11 cellular contexts compared by ENCODE assay signal in the genomic region with DNA sequence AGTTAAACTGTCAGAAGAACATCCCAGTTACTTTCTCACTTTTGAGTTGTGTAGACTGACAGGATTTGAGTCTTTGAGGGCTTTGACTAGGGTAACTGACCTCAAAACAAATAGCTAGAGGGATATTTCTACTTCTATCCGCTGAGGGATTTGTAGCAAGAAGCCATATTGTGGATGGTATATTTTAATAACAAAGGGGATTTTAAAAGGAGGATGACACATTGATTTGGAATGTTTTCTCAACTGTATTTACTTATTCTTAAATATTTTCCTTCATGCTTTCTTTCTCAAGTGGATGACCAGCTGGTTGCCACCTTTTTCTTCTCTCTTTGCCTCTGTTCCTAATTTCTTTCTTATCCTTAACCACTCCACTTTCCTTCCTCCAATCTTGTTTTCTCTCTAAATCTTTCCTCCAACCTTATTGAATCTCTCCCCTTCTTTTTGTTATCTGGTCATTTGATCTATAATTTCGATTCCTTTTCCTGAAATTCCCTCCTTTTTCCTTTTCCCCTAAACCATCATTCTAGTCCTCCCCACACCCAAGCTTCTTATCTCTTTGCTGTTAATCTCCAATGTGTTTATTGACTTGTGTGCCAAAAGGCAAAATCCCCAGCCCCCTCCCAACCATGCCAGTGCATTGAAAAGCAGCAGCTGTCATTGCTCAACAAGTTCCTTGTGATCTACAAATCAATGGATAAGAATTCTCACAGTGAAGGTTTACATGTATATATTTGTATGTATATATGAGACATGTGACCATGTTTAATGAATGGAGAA.
DNase-seq lines count a peak whose midpoint lies in the region; ATAC-seq, FAIRE-seq and TF ChIP-seq lines count a peak whose summit lies in the region.
"Had no signal": no experiment of that assay in that cellular context is flagged by ENCODE, and none has a peak within 500 bp of the region (broad histone marks: within the 10 kb centered on the region; RNA-seq: fewer than 3 reads in every experiment).

No MANE protein-coding gene starts in this region.

- H4K8ac ChIP-seq in trophoblast cell (ENCODE audit: low read depth, low read length), result no peak overlapping the region

- H4K20me1 ChIP-seq in fibroblast of lung (ENCODE audit: control insufficient read depth, extremely low read depth, insufficient read depth, low read length), result no peaks in the 10 kb centered on the region

- no peaks in the 10 kb centered on the region for H3K27me3 Mint-ChIP-seq in effector memory CD8-positive, alpha-beta T cell
- H3K27me3 Mint-ChIP-seq: T-helper 17 cell had no signal

- H3K9me3 Mint-ChIP-seq in effector memory CD8-positive, alpha-beta T cell, result no peaks in the 10 kb centered on the region

- no CpG with 5 or more reads among the region's 2 CpGs for WGBS in trophoblast cell (ENCODE audit: extremely low coverage, insufficient coverage, insufficient read length)

- TF ChIP-seq CTCF in RWPE2 (IDR thresholded peaks at IDR 0.05; ENCODE audit: poor library complexity, severe bottlenecking), result no peak
- no peak for TF ChIP-seq CTCF in fibroblast of lung (conservative IDR thresholded peaks at IDR 0.05 in 1 of 2, IDR thresholded peaks at IDR 0.05 in 1 of 2; ENCODE audit: low read depth in 1 of 2, low read length in 2 of 2)

- no peak overlapping the region for H3K14ac ChIP-seq in trophoblast cell (ENCODE audit: low read length)

- H3K4me1 ChIP-seq in RWPE2 (ENCODE audit: insufficient read depth, poor library complexity, severe bottlenecking), result peaks cover 33% of the 10 kb centered on the region
- peaks cover 15% of the 10 kb centered on the region for H3K4me1 ChIP-seq in fibroblast of lung (ENCODE audit: control insufficient read depth, extremely low read depth, insufficient read depth, low read length)
- peaks cover 0 to 8% of the 10 kb centered on the region in 2 experiments for H3K4me1 ChIP-seq in trophoblast cell (ENCODE audit: control insufficient read depth in 1 of 2, insufficient read depth in 2 of 2, low read length in 2 of 2)

- H3K27me3 ChIP-seq in RWPE2 (ENCODE audit: insufficient read depth, poor library complexity, severe bottlenecking), result no peaks in the 10 kb centered on the region
- no peaks in the 10 kb centered on the region for H3K27me3 ChIP-seq in fibroblast of lung (ENCODE audit: control insufficient read depth, insufficient read depth, low read length)
- no peaks in the 10 kb centered on the region for H3K27me3 ChIP-seq in trophoblast cell (ENCODE audit: insufficient read depth, low read length)

- no peak overlapping the region for H3K4ac ChIP-seq in trophoblast cell (ENCODE audit: low read depth, low read length)

- no peak overlapping the region for H4K12ac ChIP-seq in trophoblast cell (ENCODE audit: low read depth, low read length)

- H3K36me3 ChIP-seq in RWPE2 (ENCODE audit: low read depth) (no peaks in the 10 kb centered on the region), fibroblast of lung (ENCODE audit: control insufficient read depth, insufficient read depth, low read length) (no peaks in the 10 kb centered on the region), trophoblast cell (ENCODE audit: control insufficient read depth in 1 of 2, insufficient read depth in 2 of 2, low read length in 2 of 2) (no peaks in the 10 kb centered on the region)

- H3K23ac ChIP-seq in trophoblast cell (ENCODE audit: low read length), result no peak overlapping the region

- H4K91ac ChIP-seq in trophoblast cell (ENCODE audit: low read depth, low read length), result peak overlapping the region; percentile 40

- H2BK12ac ChIP-seq in trophoblast cell (ENCODE audit: low read length), result peak overlapping the region; percentile 97

- H2BK120ac ChIP-seq in trophoblast cell (ENCODE audit: insufficient read depth, low read length, poor library complexity), result no peak overlapping the region

- peak overlapping the region; percentile 80 for H2AK5ac ChIP-seq in trophoblast cell (ENCODE audit: low read length)

- no peaks in the 10 kb centered on the region for H3K79me2 ChIP-seq in fibroblast of lung (ENCODE audit: control insufficient read depth, insufficient read depth, low read length)
- H3K79me2 ChIP-seq in trophoblast cell (ENCODE audit: control insufficient read depth, insufficient read depth, low read length, poor library complexity), result no peaks in the 10 kb centered on the region

- TF ChIP-seq POLR2A in GM18505 (IDR thresholded peaks at IDR 0.05; ENCODE audit: borderline replicate concordance, extremely low read depth, insufficient read depth, insufficient read length), result no peak
- TF ChIP-seq POLR2A in GM12892 (IDR thresholded peaks at IDR 0.05; ENCODE audit: low read depth, low read length), result no peak

- H3K9me3 ChIP-seq in RWPE2 (ENCODE audit: severe bottlenecking) (no peaks in the 10 kb centered on the region), fibroblast of lung (ENCODE audit: control insufficient read depth, insufficient read depth, low read depth, low read length) (no peaks in the 10 kb centered on the region), trophoblast cell (ENCODE audit: insufficient read depth, low read depth, low read length) (no peaks in the 10 kb centered on the region)

- no peak overlapping the region for H2BK5ac ChIP-seq in trophoblast cell (ENCODE audit: low read depth, low read length, poor library complexity)

- H3K9ac ChIP-seq in fibroblast of lung (ENCODE audit: insufficient read depth, low read length) (no peak overlapping the region), trophoblast cell (ENCODE audit: low read length) (no peak overlapping the region)

- no peaks in the 10 kb centered on the region for H3K36me3 Mint-ChIP-seq in effector memory CD8-positive, alpha-beta T cell (ENCODE audit: insufficient read depth)

- H3K18ac ChIP-seq in trophoblast cell (ENCODE audit: low read length), result no peak overlapping the region

- peak; percentile 73 for DNase-seq in EL
- no peak for DNase-seq in RWPE2 (ENCODE audit: low spot score)
- peak; percentile 64 to 77 for DNase-seq in fibroblast of lung (ENCODE audit: low read depth in 2 of 2)
- no peak for DNase-seq in trophoblast cell
- no peak for DNase-seq in AML-193 (lab: John Stamatoyannopoulos, UW)
- DNase-seq in GM12892 (ENCODE audit: insufficient read length), result no peak
- no peak for DNase-seq in effector memory CD8-positive, alpha-beta T cell
- DNase-seq: caudate nucleus, NCI-H69, T-helper 17 cell had no signal

- H3K79me1 ChIP-seq in trophoblast cell (ENCODE audit: low read length), result peaks cover 9% of the 10 kb centered on the region

- H3K27ac Mint-ChIP-seq in effector memory CD8-positive, alpha-beta T cell, result no peak overlapping the region
- H3K27ac Mint-ChIP-seq: T-helper 17 cell had no signal

- H3K4me2 ChIP-seq in fibroblast of lung (ENCODE audit: extremely low read depth, insufficient read depth, low read length), result no peak overlapping the region
- H3K4me2 ChIP-seq in trophoblast cell (ENCODE audit: low read length), result no peak overlapping the region

- no peak overlapping the region for H2AFZ ChIP-seq in fibroblast of lung (ENCODE audit: low read length)
- no peak overlapping the region for H2AFZ ChIP-seq in trophoblast cell (ENCODE audit: insufficient read depth, low read length, poor library complexity)

- H3K27ac ChIP-seq in RWPE2 (ENCODE audit: poor library complexity, severe bottlenecking) (peak overlapping the region; percentile 92), fibroblast of lung (ENCODE audit: insufficient read depth, low read length) (peak overlapping the region; percentile 37), trophoblast cell (ENCODE audit: low read depth, low read length) (no peak overlapping the region)

- no peak for FAIRE-seq in GM12892 (lab: Jason Lieb, UNC)

- H3K4me3 Mint-ChIP-seq in effector memory CD8-positive, alpha-beta T cell, result no peak overlapping the region
- H3K4me3 Mint-ChIP-seq: T-helper 17 cell had no signal

- peaks cover 0 to 2% of the 10 kb centered on the region in 2 donors for H3K4me1 Mint-ChIP-seq in effector memory CD8-positive, alpha-beta T cell (ENCODE audit: low read depth in 2 of 2)
- H3K4me1 Mint-ChIP-seq: T-helper 17 cell had no signal

- ATAC-seq in RWPE2 (ENCODE audit: low read depth) (no peak), GM18505 (IDR thresholded peaks at IDR 0.05; ENCODE audit: unreplicated experiment) (no peak)
- no peak for ATAC-seq in effector memory CD8-positive, alpha-beta T cell (replicated peaks)
- ATAC-seq: T-helper 17 cell had no signal

- H3K4me3 ChIP-seq in RWPE2 (ENCODE audit: severe bottlenecking), result no peak overlapping the region
- no peak overlapping the region for H3K4me3 ChIP-seq in fibroblast of lung (replicated peaks in 1 of 4; ENCODE audit: control extremely low read depth in 1 of 4, insufficient read depth in 1 of 4, low read depth in 3 of 4, low read length in 4 of 4)
- no peak overlapping the region for H3K4me3 ChIP-seq in trophoblast cell (ENCODE audit: low read depth, low read length)

Comparison
In these comparisons a context has a peak if more than half of its experiments do, and no peak if none do; other contexts are left out.
1. DNase-seq: peak in EL (single experiment) and fibroblast of lung (2 of 2); none in RWPE2 (single experiment), trophoblast cell (0 of 2), AML-193 (0 of 2), GM12892 (single experiment) and effector memory CD8-positive, alpha-beta T cell (0 of 3).